Comparison of ENCODE assay signal across 1 cellular context in the genomic region with DNA sequence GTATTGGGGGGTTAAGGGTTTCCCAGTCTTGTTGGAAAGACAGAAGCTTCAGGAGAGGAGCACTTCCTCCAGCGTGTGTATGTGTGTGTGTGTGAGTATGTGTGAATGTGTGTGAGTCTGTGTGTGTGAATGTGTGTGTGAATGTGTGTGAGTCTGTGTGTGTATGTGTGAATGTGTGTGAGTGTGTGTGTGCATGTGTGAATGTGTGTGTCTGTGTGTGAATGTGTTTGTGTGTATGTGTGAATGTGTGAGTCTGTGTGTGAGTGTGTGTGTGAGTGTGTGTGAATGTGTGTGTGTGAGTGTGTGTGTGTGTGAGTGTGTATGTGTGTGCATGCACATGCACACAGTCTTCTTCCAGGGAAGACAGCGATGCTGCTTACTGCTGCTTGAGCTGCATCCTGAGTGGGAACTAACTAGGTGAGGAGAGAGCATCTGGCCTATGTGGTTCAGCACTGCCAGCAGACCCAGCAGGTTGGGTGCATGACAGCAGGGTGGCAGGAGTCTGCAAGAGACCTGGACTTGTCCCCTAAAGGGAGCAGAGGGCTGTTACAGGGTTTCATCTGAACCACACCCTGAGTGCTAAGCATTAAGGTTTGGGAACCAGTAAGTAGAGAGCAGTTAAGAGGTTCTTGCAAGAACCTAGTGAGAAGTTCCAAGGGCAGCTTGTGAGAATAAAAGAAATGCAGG.
A peak's percentile ranks its signal among the peaks of the same experiment; 100 is the strongest.
TF ChIP-seq lines count a peak whose summit lies in the region.

No MANE protein-coding gene starts in this region.

TF ChIP-seq in HepG2, 621 proteins besides CTCF, POLR2A, EP300 and RAD21 (continued from another document):
- TF ChIP-seq, protein P1, sequence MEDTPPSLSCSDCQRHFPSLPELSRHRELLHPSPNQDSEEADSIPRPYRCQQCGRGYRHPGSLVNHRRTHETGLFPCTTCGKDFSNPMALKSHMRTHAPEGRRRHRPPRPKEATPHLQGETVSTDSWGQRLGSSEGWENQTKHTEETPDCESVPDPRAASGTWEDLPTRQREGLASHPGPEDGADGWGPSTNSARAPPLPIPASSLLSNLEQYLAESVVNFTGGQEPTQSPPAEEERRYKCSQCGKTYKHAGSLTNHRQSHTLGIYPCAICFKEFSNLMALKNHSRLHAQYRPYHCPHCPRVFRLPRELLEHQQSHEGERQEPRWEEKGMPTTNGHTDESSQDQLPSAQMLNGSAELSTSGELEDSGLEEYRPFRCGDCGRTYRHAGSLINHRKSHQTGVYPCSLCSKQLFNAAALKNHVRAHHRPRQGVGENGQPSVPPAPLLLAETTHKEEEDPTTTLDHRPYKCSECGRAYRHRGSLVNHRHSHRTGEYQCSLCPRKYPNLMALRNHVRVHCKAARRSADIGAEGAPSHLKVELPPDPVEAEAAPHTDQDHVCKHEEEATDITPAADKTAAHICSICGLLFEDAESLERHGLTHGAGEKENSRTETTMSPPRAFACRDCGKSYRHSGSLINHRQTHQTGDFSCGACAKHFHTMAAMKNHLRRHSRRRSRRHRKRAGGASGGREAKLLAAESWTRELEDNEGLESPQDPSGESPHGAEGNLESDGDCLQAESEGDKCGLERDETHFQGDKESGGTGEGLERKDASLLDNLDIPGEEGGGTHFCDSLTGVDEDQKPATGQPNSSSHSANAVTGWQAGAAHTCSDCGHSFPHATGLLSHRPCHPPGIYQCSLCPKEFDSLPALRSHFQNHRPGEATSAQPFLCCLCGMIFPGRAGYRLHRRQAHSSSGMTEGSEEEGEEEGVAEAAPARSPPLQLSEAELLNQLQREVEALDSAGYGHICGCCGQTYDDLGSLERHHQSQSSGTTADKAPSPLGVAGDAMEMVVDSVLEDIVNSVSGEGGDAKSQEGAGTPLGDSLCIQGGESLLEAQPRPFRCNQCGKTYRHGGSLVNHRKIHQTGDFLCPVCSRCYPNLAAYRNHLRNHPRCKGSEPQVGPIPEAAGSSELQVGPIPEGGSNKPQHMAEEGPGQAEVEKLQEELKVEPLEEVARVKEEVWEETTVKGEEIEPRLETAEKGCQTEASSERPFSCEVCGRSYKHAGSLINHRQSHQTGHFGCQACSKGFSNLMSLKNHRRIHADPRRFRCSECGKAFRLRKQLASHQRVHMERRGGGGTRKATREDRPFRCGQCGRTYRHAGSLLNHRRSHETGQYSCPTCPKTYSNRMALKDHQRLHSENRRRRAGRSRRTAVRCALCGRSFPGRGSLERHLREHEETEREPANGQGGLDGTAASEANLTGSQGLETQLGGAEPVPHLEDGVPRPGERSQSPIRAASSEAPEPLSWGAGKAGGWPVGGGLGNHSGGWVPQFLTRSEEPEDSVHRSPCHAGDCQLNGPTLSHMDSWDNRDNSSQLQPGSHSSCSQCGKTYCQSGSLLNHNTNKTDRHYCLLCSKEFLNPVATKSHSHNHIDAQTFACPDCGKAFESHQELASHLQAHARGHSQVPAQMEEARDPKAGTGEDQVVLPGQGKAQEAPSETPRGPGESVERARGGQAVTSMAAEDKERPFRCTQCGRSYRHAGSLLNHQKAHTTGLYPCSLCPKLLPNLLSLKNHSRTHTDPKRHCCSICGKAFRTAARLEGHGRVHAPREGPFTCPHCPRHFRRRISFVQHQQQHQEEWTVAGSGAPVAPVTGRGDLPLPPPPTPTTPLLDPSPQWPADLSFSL (CRISPR knock-in tag; IDR thresholded peaks at IDR 0.05): peak; percentile 84
- TF ChIP-seq MXD4 (CRISPR knock-in tag; IDR thresholded peaks at IDR 0.05) (no peak), IKZF1 (IDR thresholded peaks at IDR 0.05) (peak; percentile 89; the same call in 1 of the 2 replicates), NBN (conservative IDR thresholded peaks at IDR 0.05) (0 out of 2 replicates have a peak, but pooled peaks have one; percentile 66), FOXA1 (IDR thresholded peaks at IDR 0.05) (peak; percentile 26; the same call in 1 of the 2 replicates), FOXA1 (CRISPR knock-in tag; IDR thresholded peaks at IDR 0.05) (no peak), SETDB1 (CRISPR knock-in tag; IDR thresholded peaks at IDR 0.05; ENCODE audit: borderline replicate concordance) (no peak), ZNF780A (CRISPR knock-in tag; IDR thresholded peaks at IDR 0.05) (no peak), ZFP82 (CRISPR knock-in tag; IDR thresholded peaks at IDR 0.05; ENCODE audit: borderline replicate concordance) (no peak), ZKSCAN1 (IDR thresholded peaks at IDR 0.05; ENCODE audit: low read length) (no peak), DR1 (CRISPR knock-in tag; IDR thresholded peaks at IDR 0.05) (no peak), ZNF292 (CRISPR knock-in tag; IDR thresholded peaks at IDR 0.05; ENCODE audit: borderline replicate concordance, low read depth) (no peak), ZNF205 (CRISPR knock-in tag; IDR thresholded peaks at IDR 0.05) (no peak), ZNF24 (IDR thresholded peaks at IDR 0.05) (no peak), SRF (IDR thresholded peaks at IDR 0.05; ENCODE audit: low read depth, low read length) (no peak), HMGA1 (CRISPR knock-in tag; conservative IDR thresholded peaks at IDR 0.05) (no peak)
- TF ChIP-seq, protein P2, sequence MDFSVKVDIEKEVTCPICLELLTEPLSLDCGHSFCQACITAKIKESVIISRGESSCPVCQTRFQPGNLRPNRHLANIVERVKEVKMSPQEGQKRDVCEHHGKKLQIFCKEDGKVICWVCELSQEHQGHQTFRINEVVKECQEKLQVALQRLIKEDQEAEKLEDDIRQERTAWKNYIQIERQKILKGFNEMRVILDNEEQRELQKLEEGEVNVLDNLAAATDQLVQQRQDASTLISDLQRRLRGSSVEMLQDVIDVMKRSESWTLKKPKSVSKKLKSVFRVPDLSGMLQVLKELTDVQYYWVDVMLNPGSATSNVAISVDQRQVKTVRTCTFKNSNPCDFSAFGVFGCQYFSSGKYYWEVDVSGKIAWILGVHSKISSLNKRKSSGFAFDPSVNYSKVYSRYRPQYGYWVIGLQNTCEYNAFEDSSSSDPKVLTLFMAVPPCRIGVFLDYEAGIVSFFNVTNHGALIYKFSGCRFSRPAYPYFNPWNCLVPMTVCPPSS (IDR thresholded peaks at IDR 0.05): 0 out of 2 replicates have a peak, but pooled peaks have one; percentile 42
- TF ChIP-seq, protein P3, sequence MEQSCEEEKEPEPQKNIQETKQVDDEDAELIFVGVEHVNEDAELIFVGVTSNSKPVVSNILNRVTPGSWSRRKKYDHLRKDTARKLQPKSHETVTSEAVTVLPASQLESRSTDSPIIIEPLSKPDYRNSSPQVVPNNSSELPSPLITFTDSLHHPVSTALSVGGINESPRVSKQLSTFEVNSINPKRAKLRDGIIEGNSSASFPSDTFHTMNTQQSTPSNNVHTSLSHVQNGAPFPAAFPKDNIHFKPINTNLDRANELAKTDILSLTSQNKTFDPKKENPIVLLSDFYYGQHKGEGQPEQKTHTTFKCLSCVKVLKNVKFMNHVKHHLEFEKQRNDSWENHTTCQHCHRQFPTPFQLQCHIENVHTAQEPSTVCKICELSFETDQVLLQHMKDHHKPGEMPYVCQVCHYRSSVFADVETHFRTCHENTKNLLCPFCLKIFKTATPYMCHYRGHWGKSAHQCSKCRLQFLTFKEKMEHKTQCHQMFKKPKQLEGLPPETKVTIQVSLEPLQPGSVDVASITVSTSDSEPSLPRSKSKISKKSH (CRISPR knock-in tag; IDR thresholded peaks at IDR 0.05; ENCODE audit: borderline replicate concordance): no peak
- TF ChIP-seq, protein P4, sequence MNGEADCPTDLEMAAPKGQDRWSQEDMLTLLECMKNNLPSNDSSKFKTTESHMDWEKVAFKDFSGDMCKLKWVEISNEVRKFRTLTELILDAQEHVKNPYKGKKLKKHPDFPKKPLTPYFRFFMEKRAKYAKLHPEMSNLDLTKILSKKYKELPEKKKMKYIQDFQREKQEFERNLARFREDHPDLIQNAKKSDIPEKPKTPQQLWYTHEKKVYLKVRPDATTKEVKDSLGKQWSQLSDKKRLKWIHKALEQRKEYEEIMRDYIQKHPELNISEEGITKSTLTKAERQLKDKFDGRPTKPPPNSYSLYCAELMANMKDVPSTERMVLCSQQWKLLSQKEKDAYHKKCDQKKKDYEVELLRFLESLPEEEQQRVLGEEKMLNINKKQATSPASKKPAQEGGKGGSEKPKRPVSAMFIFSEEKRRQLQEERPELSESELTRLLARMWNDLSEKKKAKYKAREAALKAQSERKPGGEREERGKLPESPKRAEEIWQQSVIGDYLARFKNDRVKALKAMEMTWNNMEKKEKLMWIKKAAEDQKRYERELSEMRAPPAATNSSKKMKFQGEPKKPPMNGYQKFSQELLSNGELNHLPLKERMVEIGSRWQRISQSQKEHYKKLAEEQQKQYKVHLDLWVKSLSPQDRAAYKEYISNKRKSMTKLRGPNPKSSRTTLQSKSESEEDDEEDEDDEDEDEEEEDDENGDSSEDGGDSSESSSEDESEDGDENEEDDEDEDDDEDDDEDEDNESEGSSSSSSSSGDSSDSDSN (CRISPR knock-in tag; IDR thresholded peaks at IDR 0.05): no peak
- TF ChIP-seq, protein P5, sequence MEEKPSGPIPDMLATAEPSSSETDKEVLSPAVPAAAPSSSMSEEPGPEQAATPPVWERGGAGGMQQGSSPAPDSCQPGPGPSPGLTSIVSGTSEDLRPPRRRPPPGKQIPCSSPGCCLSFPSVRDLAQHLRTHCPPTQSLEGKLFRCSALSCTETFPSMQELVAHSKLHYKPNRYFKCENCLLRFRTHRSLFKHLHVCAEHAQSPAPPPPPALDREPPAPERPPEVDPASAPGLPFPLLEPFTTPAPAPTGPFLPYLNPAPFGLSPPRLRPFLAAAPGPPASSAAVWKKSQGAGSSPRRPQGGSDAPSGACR (CRISPR knock-in tag; IDR thresholded peaks at IDR 0.05): no peak
- TF ChIP-seq, protein P6, sequence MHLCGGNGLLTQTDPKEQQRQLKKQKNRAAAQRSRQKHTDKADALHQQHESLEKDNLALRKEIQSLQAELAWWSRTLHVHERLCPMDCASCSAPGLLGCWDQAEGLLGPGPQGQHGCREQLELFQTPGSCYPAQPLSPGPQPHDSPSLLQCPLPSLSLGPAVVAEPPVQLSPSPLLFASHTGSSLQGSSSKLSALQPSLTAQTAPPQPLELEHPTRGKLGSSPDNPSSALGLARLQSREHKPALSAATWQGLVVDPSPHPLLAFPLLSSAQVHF (CRISPR knock-in tag; IDR thresholded peaks at IDR 0.05): no peak
